ENCODE assay signal across 31 cellular contexts in the genomic region with DNA sequence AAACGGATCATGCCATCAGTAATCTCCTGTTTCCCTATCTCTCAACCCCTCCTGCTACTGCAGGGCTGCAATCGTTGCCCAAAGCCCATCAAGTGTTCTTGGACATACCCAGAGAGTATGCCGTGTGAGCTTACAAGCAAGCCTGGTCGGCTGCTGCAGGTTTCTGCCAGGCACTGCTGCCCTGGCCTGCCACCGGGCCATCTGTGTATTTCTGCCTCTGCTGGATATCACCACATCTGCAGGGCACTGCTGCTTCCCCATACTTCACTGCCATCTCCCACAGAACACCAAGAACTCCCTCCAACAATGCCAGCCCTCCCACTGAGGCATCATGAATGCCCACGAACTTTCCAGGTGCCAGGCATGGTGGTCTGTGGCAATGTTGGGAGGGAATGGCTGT.
"Had no signal": no experiment of that assay in that cellular context is flagged by ENCODE, and none has a peak within 500 bp of the region (broad histone marks: within the 10 kb centered on the region; RNA-seq: fewer than 3 reads in every experiment).

No MANE protein-coding gene starts in this region.

- H3K36me3 ChIP-seq: SJSA1 had no signal

- H3K27ac ChIP-seq: RWPE1, SJSA1, VCaP had no signal

- H3K4me1 ChIP-seq: SJSA1 had no signal

- H3K27me3 ChIP-seq: SJSA1 had no signal

- DNase-seq: activated B cell treated with CpG ODN at 0.5 μM for 24 hours; activated CD4-positive, alpha-beta memory T cell treated with anti-CD3 and anti-CD28 coated beads for 36 hours; activated CD4-positive, alpha-beta T cell treated with anti-CD3 and anti-CD28 coated beads for 4 hours; activated CD4-positive, alpha-beta T cell treated with anti-CD3 and anti-CD28 coated beads, Interleukin-2, amount 50 U/mL, for 1 hour; activated CD4-positive, CD25-positive, alpha-beta regulatory T cell treated with anti-CD3 and anti-CD28 coated beads, Interleukin-2, amount 50 U/mL, for 72 hours; activated CD8-positive, alpha-beta memory T cell treated with anti-CD3 and anti-CD28 coated beads, Interleukin-2, amount 50 U/mL, for 4 hours; activated effector memory CD4-positive, alpha-beta T cell treated with Interleukin-2 at 50 U/mL for 16 hours; activated naive CD4-positive, alpha-beta T cell treated with anti-CD3 and anti-CD28 coated beads, Interleukin-2, amount 10 ng/mL, durations not matched to agents 7 days and 5 days; activated naive CD8-positive, alpha-beta T cell treated with anti-CD3 and anti-CD28 coated beads, Interleukin-2, amount 50 U/mL, for 24 hours; activated T-cell treated with anti-CD3 and anti-CD28 coated beads for 4 hours; activated T-cell treated with anti-CD3 and anti-CD28 coated beads, Interleukin-2, amount 50 U/mL, for 48 hours; anterior cingulate cortex; caudate nucleus; NCI-H1105; NCI-H1417 treated with DMSO at 0.1 percent for 48 hours; NCI-H1930; NCI-H524 treated with DMSO at 0.1 percent for 48 hours; NCI-H748 treated with DMSO at 0.1 percent for 48 hours; NK-92 treated with Interleukin-12 subunit alpha and Interleukin-12 subunit beta, amount 100 ng/mL, for 24 hours; PC-3; SHP77 treated with DMSO at 0.1 percent for 48 hours; SW 1271; T-helper 1 cell; T-helper 2 cell; T-helper 9 cell had no signal

- ATAC-seq: activated naive CD8-positive, alpha-beta T cell treated with anti-CD3 and anti-CD28 coated beads, Interleukin-2, amount 50 U/mL, for 24 hours; K562; PC-3 had no signal

- H3K9me3 ChIP-seq: SJSA1 had no signal

- H3K4me3 ChIP-seq: K562, SJSA1 had no signal

- FAIRE-seq: bronchial epithelial cell, K562, RCC 7860 had no signal
